19 cellular contexts compared by ENCODE assay signal in the genomic region with DNA sequence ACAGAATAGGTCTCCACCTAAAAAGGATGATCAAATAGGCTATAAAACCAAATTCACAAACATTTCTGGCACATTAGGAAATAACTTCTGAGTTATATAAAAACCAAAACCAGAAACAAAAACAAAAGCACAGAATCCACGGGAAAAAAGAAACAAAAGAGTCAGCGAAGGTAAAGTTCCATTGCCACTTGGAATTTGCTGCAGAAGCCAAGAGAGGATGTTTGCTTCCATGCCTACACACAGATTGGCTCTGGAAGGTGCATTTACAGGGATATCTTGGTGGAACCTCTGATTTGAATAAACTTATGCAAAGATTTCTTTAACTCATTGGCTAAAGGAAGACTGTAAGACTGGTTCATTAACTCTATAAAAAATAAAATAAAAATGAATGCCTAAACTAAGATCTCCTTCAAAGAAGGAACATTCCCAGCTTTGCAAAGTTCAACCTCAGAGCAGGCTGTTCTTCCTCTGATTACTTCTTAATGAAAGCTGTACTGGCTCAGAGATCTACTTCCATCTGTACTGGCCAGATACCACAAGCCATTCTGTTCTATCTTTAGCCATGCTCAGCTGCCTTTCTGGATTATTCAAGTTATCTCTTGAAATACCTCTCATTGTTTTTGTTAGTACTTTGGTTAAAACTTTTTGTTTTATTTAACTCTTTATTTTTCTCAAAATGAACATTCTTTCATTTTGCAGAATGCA.
DNase-seq lines count a peak whose midpoint lies in the region; ATAC-seq, FAIRE-seq and TF ChIP-seq lines count a peak whose summit lies in the region.
"Had no signal": no experiment of that assay in that cellular context is flagged by ENCODE, and none has a peak within 500 bp of the region (broad histone marks: within the 10 kb centered on the region; RNA-seq: fewer than 3 reads in every experiment).

No MANE protein-coding gene starts in this region.

- no peaks in the 10 kb centered on the region for H3K79me1 ChIP-seq in H1 (ENCODE audit: low read depth, low read length)

- H2BK12ac ChIP-seq in H1 (ENCODE audit: low read depth, low read length): peak overlapping the region; percentile 77; the same call in 1 of the 2 replicates

- FAIRE-seq in D721Med (lab: Jason Lieb, UNC): peak; percentile 80
- FAIRE-seq in H1 (lab: Jason Lieb, UNC): peak; percentile 42
- FAIRE-seq: K562, urothelium cell line had no signal

- no peak overlapping the region for H2AK5ac ChIP-seq in H1 (ENCODE audit: low read depth, low read length)

- no peaks in the 10 kb centered on the region for H4K20me1 ChIP-seq in H1 (replicated peaks in 1 of 2; ENCODE audit: control insufficient read depth in 1 of 2, insufficient read depth in 2 of 2, low read length in 2 of 2)

- POLR2A ChIA-PET in H1 (lab: Charles Lee; ENCODE audit: partially characterized antibody): no interaction called here

- 84% methylated on average over 2 of the region's 2 CpGs; no CpG with 5 or more reads in 1 of the 2 experiments for WGBS in H1 (ENCODE audit: extremely low coverage in 1 of 2, insufficient coverage in 1 of 2, insufficient read length in 1 of 2, insufficient replicate concordance in 2 of 2, low coverage in 1 of 2, low lambda C conversion rate in 2 of 2, missing lambda C conversion rate in 1 of 2), 2 experiments

- H3K27ac Mint-ChIP-seq in immature natural killer cell: no peak overlapping the region
- H3K27ac Mint-ChIP-seq: activated CD8-positive, alpha-beta memory T cell treated with anti-CD3 and anti-CD28 coated beads, Interleukin-2, amount 10 ng/mL, durations not matched to agents 7 days and 5 days; stimulated activated naive CD8-positive, alpha-beta T cell treated with anti-CD3 and anti-CD28 coated beads, Interleukin-15, amount 100 ng/mL, for 72 hours had no signal

- H3K56ac ChIP-seq in H1 (replicated peaks; ENCODE audit: insufficient read length, low read depth, low read length): no peak overlapping the region

- TF ChIP-seq EP300 in H1 (IDR thresholded peaks at IDR 0.05; ENCODE audit: borderline replicate concordance in 1 of 2, low read depth in 2 of 2, low read length in 2 of 2): no peak

- no peak overlapping the region for H3K14ac ChIP-seq in H1 (ENCODE audit: insufficient read length)

- TF ChIP-seq CTCF in D721Med (IDR thresholded peaks at IDR 0.05; ENCODE audit: insufficient read depth, missing control alignments) (no peak), H1 (IDR thresholded peaks at IDR 0.05; ENCODE audit: control extremely low read depth in 1 of 3, insufficient read depth in 1 of 3, low read depth in 1 of 3, low read length in 3 of 3) (no peak)

- H3K4me3 Mint-ChIP-seq in immature natural killer cell: no peak overlapping the region
- H3K4me3 Mint-ChIP-seq: activated CD8-positive, alpha-beta memory T cell treated with anti-CD3 and anti-CD28 coated beads, Interleukin-2, amount 10 ng/mL, durations not matched to agents 7 days and 5 days; H9; stimulated activated naive CD8-positive, alpha-beta T cell treated with anti-CD3 and anti-CD28 coated beads, Interleukin-15, amount 100 ng/mL, for 72 hours had no signal

- H3K23me2 ChIP-seq in H1 (ENCODE audit: low read depth, low read length): no peaks in the 10 kb centered on the region

- no peak overlapping the region for H3K23ac ChIP-seq in H1 (ENCODE audit: insufficient read length)

- no peak overlapping the region for H2BK5ac ChIP-seq in H1 (ENCODE audit: low read depth, low read length)

- CTCF ChIA-PET in H1 (lab: Charles Lee; ENCODE audit: partially characterized antibody): no interaction called here

- H3K27me3 ChIP-seq in H1 (replicated peaks in 1 of 4; ENCODE audit: control insufficient read depth in 3 of 4, extremely low read depth in 1 of 4, insufficient read depth in 3 of 4, low read length in 3 of 4): no peaks in the 10 kb centered on the region
- H3K27me3 ChIP-seq in neuron (ENCODE audit: insufficient read depth, low read length): no peaks in the 10 kb centered on the region
- H3K27me3 ChIP-seq: BE2C, gastrocnemius medialis, spleen had no signal

- peaks cover 0 to 10% (median 3%) of the 10 kb centered on the region in 6 donors for H3K9me3 Mint-ChIP-seq in immature natural killer cell

- no peak overlapping the region for H3K27ac ChIP-seq in H1 (ENCODE audit: low read depth, low read length)
- H3K27ac ChIP-seq: gastrocnemius medialis, spleen had no signal

- H3K4ac ChIP-seq in H1 (replicated peaks; ENCODE audit: insufficient read length, low read depth, low read length): no peak overlapping the region

- no peaks in the 10 kb centered on the region; a peak in 1 of 7 replicates for H3K4me1 ChIP-seq in H1 (replicated peaks in 1 of 4; ENCODE audit: control insufficient read depth in 3 of 4, insufficient read depth in 4 of 4, low read length in 3 of 4)
- H3K4me1 ChIP-seq in neuron (ENCODE audit: insufficient read depth, low read length): peaks cover 8% of the 10 kb centered on the region
- H3K4me1 ChIP-seq: BE2C, spleen had no signal

- H3K4me2 ChIP-seq in H1 (ENCODE audit: insufficient read depth in 1 of 2, low read depth in 2 of 2, low read length in 2 of 2): no peak overlapping the region

- H2BK120ac ChIP-seq in H1 (replicated peaks; ENCODE audit: low read depth, low read length): no peak overlapping the region

- peak overlapping the region in 1 of 4 experiments; percentile 34; a peak in 1 of 7 replicates for H3K9ac ChIP-seq in H1 (replicated peaks in 1 of 4; ENCODE audit: extremely low read depth in 1 of 4, low read depth in 3 of 4, low read length in 3 of 4)

- no peak for TF ChIP-seq RAD21 in H1 (IDR thresholded peaks at IDR 0.05 in 1 of 2, conservative IDR thresholded peaks at IDR 0.05 in 1 of 2; ENCODE audit: low read depth in 2 of 2, low read length in 2 of 2)

- peaks cover 0 to 4% (median 3%) of the 10 kb centered on the region in 3 donors for H3K27me3 Mint-ChIP-seq in immature natural killer cell (ENCODE audit: low read depth in 3 of 3)
- H3K27me3 Mint-ChIP-seq: activated CD8-positive, alpha-beta memory T cell treated with anti-CD3 and anti-CD28 coated beads, Interleukin-2, amount 10 ng/mL, durations not matched to agents 7 days and 5 days had no signal

- H3K36me3 ChIP-seq in H1 (ENCODE audit: control insufficient read depth in 2 of 4, insufficient read depth in 4 of 4, low read length in 3 of 4) (peaks cover 0 to 10% (median 1%) of the 10 kb centered on the region in 4 experiments; a peak in 3 of 8 replicates), neuron (ENCODE audit: insufficient read depth, low read length) (no peaks in the 10 kb centered on the region)
- H3K36me3 ChIP-seq: BE2C, gastrocnemius medialis, spleen had no signal

- H4K91ac ChIP-seq in H1 (replicated peaks; ENCODE audit: insufficient read length, low read length): peak overlapping the region; percentile 80

- no peak overlapping the region for H2AFZ ChIP-seq in H1 (ENCODE audit: low read length)
- H2AFZ ChIP-seq in neuron (ENCODE audit: low read depth, low read length): peak overlapping the region; percentile 26

- no peak for ATAC-seq in GM18511 (IDR thresholded peaks at IDR 0.05; ENCODE audit: unreplicated experiment)
- ATAC-seq: activated CD8-positive, alpha-beta memory T cell treated with anti-CD3 and anti-CD28 coated beads, Interleukin-2, amount 10 ng/mL, durations not matched to agents 7 days and 5 days; K562; stimulated activated naive CD8-positive, alpha-beta T cell treated with anti-CD3 and anti-CD28 coated beads, Interleukin-15, amount 100 ng/mL, for 72 hours had no signal

- peaks cover 0 to 5% of the 10 kb centered on the region in 2 experiments; a peak in 1 of 4 replicates for H3K9me3 ChIP-seq in H1 (ENCODE audit: insufficient read depth in 2 of 2, low read depth in 1 of 2, low read length in 1 of 2)
- no peaks in the 10 kb centered on the region for H3K9me3 ChIP-seq in neuron (ENCODE audit: low read length)
- H3K9me3 ChIP-seq: BE2C, gastrocnemius medialis, spleen had no signal

- no peak overlapping the region for H4K8ac ChIP-seq in H1 (ENCODE audit: extremely low read depth, insufficient read depth, low read length)

- DNase-seq in D721Med (ENCODE audit: insufficient read length, low spot score) (no peak), RPMI7951 (ENCODE audit: low read depth) (peak; percentile 36), H1 (ENCODE audit: low read depth in 1 of 2, low spot score in 2 of 2) (no peak), immature natural killer cell (no peak), retina (no peak)
- DNase-seq in activated CD4-positive, CD25-positive, alpha-beta regulatory T cell (lab: John Stamatoyannopoulos, UW): no peak
- DNase-seq: activated CD8-positive, alpha-beta memory T cell treated with anti-CD3 and anti-CD28 coated beads, Interleukin-2, amount 10 ng/mL, durations not matched to agents 7 days and 5 days; activated gamma-delta T cell; BE2C; gastrocnemius medialis; H9; NCI-H1417; NCI-H446; spleen; stimulated activated naive CD8-positive, alpha-beta T cell treated with anti-CD3 and anti-CD28 coated beads, Interleukin-15, amount 100 ng/mL, for 72 hours had no signal

- no peaks in the 10 kb centered on the region for H3K79me2 ChIP-seq in H1 (ENCODE audit: control insufficient read depth in 1 of 2, insufficient read depth in 2 of 2, low read length in 2 of 2)

- H3K18ac ChIP-seq in H1 (ENCODE audit: extremely low read depth, low read length): peak overlapping the region; percentile 38; the same call in 1 of the 2 replicates

- H2BK20ac ChIP-seq in H1 (ENCODE audit: low read length): peak overlapping the region; percentile 66; the same call in 1 of the 2 replicates

- peak overlapping the region; percentile 21 for H4K5ac ChIP-seq in H1 (ENCODE audit: insufficient read length, low read depth, low read length)

- H3K4me3 ChIP-seq in H1 (ENCODE audit: extremely low read depth in 1 of 4, insufficient read depth in 2 of 4, low read depth in 3 of 4, low read length in 4 of 4) (no peak overlapping the region), neuron (ENCODE audit: low read length) (no peak overlapping the region)
- H3K4me3 ChIP-seq: K562, spleen had no signal

- no peaks in the 10 kb centered on the region for H3K4me1 Mint-ChIP-seq in immature natural killer cell
- H3K4me1 Mint-ChIP-seq: activated CD8-positive, alpha-beta memory T cell treated with anti-CD3 and anti-CD28 coated beads, Interleukin-2, amount 10 ng/mL, durations not matched to agents 7 days and 5 days; stimulated activated naive CD8-positive, alpha-beta T cell treated with anti-CD3 and anti-CD28 coated beads, Interleukin-15, amount 100 ng/mL, for 72 hours had no signal

- no peaks in the 10 kb centered on the region for H3K36me3 Mint-ChIP-seq in immature natural killer cell
- H3K36me3 Mint-ChIP-seq: activated CD8-positive, alpha-beta memory T cell treated with anti-CD3 and anti-CD28 coated beads, Interleukin-2, amount 10 ng/mL, durations not matched to agents 7 days and 5 days had no signal

- H2BK15ac ChIP-seq in H1 (ENCODE audit: low read length): no peak overlapping the region

- no peak for TF ChIP-seq POLR2A in H1 (IDR thresholded peaks at IDR 0.05; ENCODE audit: control extremely low read depth in 1 of 2, low read depth in 2 of 2, low read length in 2 of 2)

TF ChIP-seq in H1, 55 proteins besides CTCF, POLR2A, EP300 and RAD21 (continues in another document):
- TF ChIP-seq ASH2L (IDR thresholded peaks at IDR 0.05; ENCODE audit: low read length) (no peak), SAP30 (IDR thresholded peaks at IDR 0.05; ENCODE audit: insufficient read depth, insufficient replicate concordance, low read length) (no peak), RNF2 (IDR thresholded peaks at IDR 0.05; ENCODE audit: borderline replicate concordance, low read depth, low read length, missing control alignments, poor library complexity, severe bottlenecking) (no peak)
